Comparison of ENCODE assay signal across 8 cellular contexts in the genomic region with DNA sequence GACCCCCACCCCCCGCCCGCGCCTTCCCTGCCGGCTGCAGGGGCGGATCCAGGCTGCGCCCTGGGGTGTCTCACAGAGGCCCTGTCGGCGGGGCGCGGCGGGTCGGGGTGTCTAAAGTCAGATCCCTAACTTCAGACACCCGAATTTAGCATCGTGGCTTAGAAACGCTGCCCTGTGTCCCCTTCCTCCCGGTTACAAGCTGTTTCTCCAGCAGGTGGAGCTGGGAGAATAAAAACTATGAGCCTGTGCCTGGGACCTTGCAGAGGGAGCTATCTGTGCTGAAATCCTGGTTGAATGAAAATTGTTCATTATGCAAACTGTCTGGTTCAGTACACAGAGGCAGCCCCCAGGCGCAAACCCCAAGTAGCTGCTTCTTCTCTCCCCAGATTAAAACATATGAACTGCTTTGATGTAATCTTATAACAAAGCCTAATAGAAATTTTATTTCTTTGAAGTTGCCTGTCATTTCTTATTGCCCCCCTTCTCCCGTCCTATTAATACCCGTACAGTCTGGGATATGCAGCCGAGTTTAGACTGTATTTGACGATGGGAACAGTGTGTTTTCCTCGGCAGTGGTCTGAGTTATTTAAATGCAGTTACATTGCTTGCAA.
DNase-seq lines count a peak whose midpoint lies in the region; ATAC-seq, FAIRE-seq and TF ChIP-seq lines count a peak whose summit lies in the region.

No MANE protein-coding gene starts in this region.

- POLR2A ChIA-PET in activated B cell treated with CpG ODN at 0.5 μM for 24 hours (lab: Charles Lee) = interaction anchor here (0.6 kb wide), 1 partner anchor 427 kb away, joined by 3 read pairs; the partner anchor contains the start of gene TSR1

- no peaks in the 10 kb centered on the region for H3K36me3 ChIP-seq in effector memory CD4-positive, alpha-beta T cell (ENCODE audit: control insufficient read depth, insufficient read depth, low read length)

- ATAC-seq in activated B cell treated with CpG ODN at 0.5 μM for 24 hours (ENCODE audit: low read depth) (peak; percentile 71), HG02852 (IDR thresholded peaks at IDR 0.05; ENCODE audit: unreplicated experiment) (no peak)
- ATAC-seq in stimulated activated memory B cell treated with anti-CD40 and anti-IgM and Interleukin-4, amounts not matched to agents 10 μg/mL and 1 μg/mL and 100 μg/mL, for 72 hours = no peak

- CTCF ChIA-PET in activated B cell treated with CpG ODN at 0.5 μM for 24 hours (lab: Charles Lee) = interaction anchor here (0.9 to 2.1 kb wide), 3 partner anchors 336 to 508 kb away, joined by 3 to 14 read pairs (median 3); no protein-coding TSS in a partner anchor

- peaks cover 51% of the 10 kb centered on the region for H3K27me3 Mint-ChIP-seq in activated B cell treated with CpG ODN at 0.5 μM for 24 hours
- H3K27me3 Mint-ChIP-seq in stimulated activated memory B cell treated with anti-CD40 and anti-IgM and Interleukin-4, amounts not matched to agents 10 μg/mL and 1 μg/mL and 100 μg/mL, for 72 hours = peaks cover 77% of the 10 kb centered on the region

- H3K27ac ChIP-seq in effector memory CD4-positive, alpha-beta T cell (ENCODE audit: insufficient read depth, low read length, poor library complexity, severe bottlenecking) = no peak overlapping the region

- DNase-seq in AG08395 (ENCODE audit: low spot score) (peak; percentile 85), GM18507 (ENCODE audit: extremely low spot score, insufficient read length, low read depth) (no peak), NCI-H2171 (lab: John Stamatoyannopoulos, UW) (peak; percentile 71), activated B cell treated with CpG ODN at 0.5 μM for 24 hours (no peak), medulla oblongata (ENCODE audit: extremely low spot score) (peak; percentile 79)
- DNase-seq in effector memory CD4-positive, alpha-beta T cell = no peak

- H3K4me1 ChIP-seq in effector memory CD4-positive, alpha-beta T cell (ENCODE audit: control insufficient read depth, insufficient read depth, low read length, poor library complexity, severe bottlenecking) = peaks cover 10% of the 10 kb centered on the region

- peaks cover 26% of the 10 kb centered on the region for H3K27me3 ChIP-seq in effector memory CD4-positive, alpha-beta T cell (replicated peaks; ENCODE audit: control insufficient read depth, insufficient read depth, low read length, poor library complexity, severe bottlenecking)

- no peaks in the 10 kb centered on the region for H3K9me3 ChIP-seq in effector memory CD4-positive, alpha-beta T cell (ENCODE audit: control insufficient read depth, low read length)

- intact Hi-C loops in activated B cell treated with CpG ODN at 0.5 μM for 24 hours (cut with micrococcal nuclease) = loop anchor here (1.0 to 5.0 kb wide), 3 partner anchors 118 to 335 kb away; partner anchors contain the start of genes OVCA2 and RTN4RL1

- TF ChIP-seq CTCF in activated B cell treated with CpG ODN at 0.5 μM for 24 hours (IDR thresholded peaks at IDR 0.05) = no peak

- H3K4me3 ChIP-seq in effector memory CD4-positive, alpha-beta T cell (ENCODE audit: insufficient read depth, low read depth, low read length, poor library complexity, severe bottlenecking) = peak overlapping the region; percentile 48

- no peaks in the 10 kb centered on the region for H3K9me3 Mint-ChIP-seq in activated B cell treated with CpG ODN at 0.5 μM for 24 hours
- H3K9me3 Mint-ChIP-seq in stimulated activated memory B cell treated with anti-CD40 and anti-IgM and Interleukin-4, amounts not matched to agents 10 μg/mL and 1 μg/mL and 100 μg/mL, for 72 hours = no peaks in the 10 kb centered on the region

- no peak overlapping the region for H3K27ac Mint-ChIP-seq in activated B cell treated with CpG ODN at 0.5 μM for 24 hours
- no peak overlapping the region for H3K27ac Mint-ChIP-seq in stimulated activated memory B cell treated with anti-CD40 and anti-IgM and Interleukin-4, amounts not matched to agents 10 μg/mL and 1 μg/mL and 100 μg/mL, for 72 hours

- FAIRE-seq in GM18507 (lab: Jason Lieb, UNC) = peak; percentile 62

- peaks cover 30% of the 10 kb centered on the region for H3K4me1 Mint-ChIP-seq in activated B cell treated with CpG ODN at 0.5 μM for 24 hours
- peaks cover 35% of the 10 kb centered on the region for H3K4me1 Mint-ChIP-seq in stimulated activated memory B cell treated with anti-CD40 and anti-IgM and Interleukin-4, amounts not matched to agents 10 μg/mL and 1 μg/mL and 100 μg/mL, for 72 hours

- H3K4me3 Mint-ChIP-seq in activated B cell treated with CpG ODN at 0.5 μM for 24 hours = peak overlapping the region; percentile 67
- H3K4me3 Mint-ChIP-seq in stimulated activated memory B cell treated with anti-CD40 and anti-IgM and Interleukin-4, amounts not matched to agents 10 μg/mL and 1 μg/mL and 100 μg/mL, for 72 hours = peak overlapping the region; percentile 52

- H3K36me3 Mint-ChIP-seq in activated B cell treated with CpG ODN at 0.5 μM for 24 hours (ENCODE audit: low read depth) = no peaks in the 10 kb centered on the region
- no peaks in the 10 kb centered on the region for H3K36me3 Mint-ChIP-seq in stimulated activated memory B cell treated with anti-CD40 and anti-IgM and Interleukin-4, amounts not matched to agents 10 μg/mL and 1 μg/mL and 100 μg/mL, for 72 hours

Comparison
In these comparisons a context has a peak if more than half of its experiments do, and no peak if none do; other contexts are left out.
1. DNase-seq: peak in AG08395 (single experiment), NCI-H2171 (single experiment) and medulla oblongata (single experiment); none in GM18507 (single experiment), activated B cell treated with CpG ODN at 0.5 μM for 24 hours (single experiment) and effector memory CD4-positive, alpha-beta T cell (0 of 3).